ENCODE assay signal across 1 cellular context in genomic region chr3:134369861-134370596, GRCh38.
TF ChIP-seq lines count a peak whose summit lies in the region.

No MANE protein-coding gene starts in this region.

TF ChIP-seq in HepG2, 621 proteins besides CTCF, POLR2A, EP300 and RAD21:
- TF ChIP-seq, protein P1, sequence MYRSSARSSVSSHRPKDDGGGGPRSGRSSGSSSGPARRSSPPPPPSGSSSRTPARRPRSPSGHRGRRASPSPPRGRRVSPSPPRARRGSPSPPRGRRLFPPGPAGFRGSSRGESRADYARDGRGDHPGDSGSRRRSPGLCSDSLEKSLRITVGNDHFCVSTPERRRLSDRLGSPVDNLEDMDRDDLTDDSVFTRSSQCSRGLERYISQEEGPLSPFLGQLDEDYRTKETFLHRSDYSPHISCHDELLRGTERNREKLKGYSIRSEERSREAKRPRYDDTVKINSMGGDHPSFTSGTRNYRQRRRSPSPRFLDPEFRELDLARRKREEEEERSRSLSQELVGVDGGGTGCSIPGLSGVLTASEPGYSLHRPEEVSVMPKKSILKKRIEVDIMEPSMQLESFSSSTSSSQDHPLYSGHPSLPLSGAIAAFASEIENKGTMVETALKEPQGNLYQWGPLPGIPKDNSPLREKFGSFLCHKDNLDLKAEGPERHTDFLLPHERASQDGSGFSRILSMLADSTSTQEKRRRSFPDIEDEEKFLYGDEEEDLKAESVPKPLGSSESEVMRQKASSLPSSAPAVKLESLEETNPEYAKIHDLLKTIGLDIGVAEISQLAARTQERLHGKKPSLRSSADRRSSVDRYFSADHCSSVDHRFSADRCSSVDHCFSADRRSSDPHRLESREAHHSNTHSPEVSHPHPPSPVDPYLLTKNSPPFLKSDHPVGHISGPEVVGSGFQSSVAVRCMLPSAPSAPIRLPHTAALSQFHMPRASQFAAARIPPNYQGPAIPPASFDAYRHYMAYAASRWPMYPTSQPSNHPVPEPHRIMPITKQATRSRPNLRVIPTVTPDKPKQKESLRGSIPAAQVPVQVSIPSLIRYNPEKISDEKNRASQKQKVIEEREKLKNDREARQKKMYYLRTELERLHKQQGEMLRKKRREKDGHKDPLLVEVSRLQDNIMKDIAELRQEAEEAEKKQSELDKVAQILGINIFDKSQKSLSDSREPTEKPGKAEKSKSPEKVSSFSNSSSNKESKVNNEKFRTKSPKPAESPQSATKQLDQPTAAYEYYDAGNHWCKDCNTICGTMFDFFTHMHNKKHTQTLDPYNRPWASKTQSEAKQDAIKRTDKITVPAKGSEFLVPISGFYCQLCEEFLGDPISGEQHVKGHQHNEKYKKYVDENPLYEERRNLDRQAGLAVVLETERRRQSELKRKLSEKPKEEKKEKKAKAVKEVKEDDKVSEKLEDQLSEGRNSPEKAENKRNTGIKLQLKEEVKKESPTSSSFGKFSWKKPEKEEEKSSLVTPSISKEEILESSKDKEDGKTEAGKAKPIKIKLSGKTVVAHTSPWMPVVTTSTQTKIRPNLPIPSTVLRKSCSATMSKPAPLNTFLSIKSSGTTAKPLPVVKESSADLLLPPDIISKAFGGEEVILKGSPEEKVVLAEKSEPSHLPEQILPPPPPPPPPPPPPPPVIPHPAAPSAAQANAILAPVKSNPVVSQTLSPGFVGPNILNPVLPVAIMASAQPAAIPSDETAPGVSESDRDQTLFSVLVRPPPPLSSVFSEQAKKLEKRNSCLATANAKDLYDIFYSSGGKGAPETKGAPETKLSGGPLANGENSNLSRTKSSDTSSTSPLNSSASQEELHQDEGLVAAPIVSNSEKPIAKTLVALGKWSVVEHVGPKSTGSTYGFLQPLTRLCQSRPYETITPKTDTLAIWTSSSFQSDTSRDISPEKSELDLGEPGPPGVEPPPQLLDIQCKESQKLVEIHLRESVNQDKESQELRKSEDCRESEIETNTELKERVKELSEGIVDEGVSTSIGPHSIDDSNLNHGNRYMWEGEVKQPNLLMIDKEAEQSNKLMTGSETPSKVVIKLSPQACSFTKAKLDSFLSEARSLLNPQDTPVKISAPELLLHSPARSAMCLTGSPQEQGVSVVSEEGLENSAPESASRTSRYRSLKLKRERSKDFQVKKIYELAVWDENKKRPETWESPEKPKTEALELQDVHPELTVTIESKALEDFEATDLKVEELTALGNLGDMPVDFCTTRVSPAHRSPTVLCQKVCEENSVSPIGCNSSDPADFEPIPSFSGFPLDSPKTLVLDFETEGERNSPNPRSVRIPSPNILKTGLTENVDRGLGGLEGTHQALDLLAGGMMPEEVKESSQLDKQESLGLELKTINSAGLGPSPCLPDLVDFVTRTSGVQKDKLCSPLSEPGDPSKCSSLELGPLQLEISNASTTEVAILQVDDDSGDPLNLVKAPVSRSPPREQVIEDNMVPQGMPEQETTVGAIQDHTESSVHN (CRISPR knock-in tag; IDR thresholded peaks at IDR 0.05): no peak
- TF ChIP-seq ZMAT3 (CRISPR knock-in tag; conservative IDR thresholded peaks at IDR 0.05) (no peak), ZBTB33 (CRISPR knock-in tag; IDR thresholded peaks at IDR 0.05) (no peak), SALL2 (CRISPR knock-in tag; IDR thresholded peaks at IDR 0.05) (no peak), ZNF343 (CRISPR knock-in tag; IDR thresholded peaks at IDR 0.05) (no peak), USF2 (IDR thresholded peaks at IDR 0.05; ENCODE audit: low read depth, low read length) (no peak), USF2 (CRISPR knock-in tag; IDR thresholded peaks at IDR 0.05; ENCODE audit: borderline replicate concordance) (no peak), HDAC6 (IDR thresholded peaks at IDR 0.05; ENCODE audit: low read depth, low read length) (no peak), PCBP2 (optimal IDR thresholded peaks at IDR 0.05; ENCODE audit: low read depth, low read length, poor library complexity, severe bottlenecking) (no peak), SIN3A (IDR thresholded peaks at IDR 0.05; ENCODE audit: borderline replicate concordance, low read depth, low read length) (no peak), EEA1 (CRISPR knock-in tag; IDR thresholded peaks at IDR 0.05; ENCODE audit: borderline replicate concordance) (no peak), JUNB (CRISPR knock-in tag; IDR thresholded peaks at IDR 0.05; ENCODE audit: borderline replicate concordance) (no peak), ZNF772 (CRISPR knock-in tag; IDR thresholded peaks at IDR 0.05) (no peak), TEAD2 (CRISPR knock-in tag; IDR thresholded peaks at IDR 0.05) (no peak), SOX13 (IDR thresholded peaks at IDR 0.05) (no peak), SOX13 (CRISPR knock-in tag; conservative IDR thresholded peaks at IDR 0.05 in 1 of 2, IDR thresholded peaks at IDR 0.05 in 1 of 2) (no peak), ZNF703 (CRISPR knock-in tag; IDR thresholded peaks at IDR 0.05; ENCODE audit: borderline replicate concordance) (no peak), HIVEP1 (CRISPR knock-in tag; IDR thresholded peaks at IDR 0.05) (no peak), ZNF761 (CRISPR knock-in tag; conservative IDR thresholded peaks at IDR 0.05) (no peak), ZNF816 (CRISPR knock-in tag; IDR thresholded peaks at IDR 0.05; ENCODE audit: borderline replicate concordance) (no peak)
- TF ChIP-seq, protein P2, sequence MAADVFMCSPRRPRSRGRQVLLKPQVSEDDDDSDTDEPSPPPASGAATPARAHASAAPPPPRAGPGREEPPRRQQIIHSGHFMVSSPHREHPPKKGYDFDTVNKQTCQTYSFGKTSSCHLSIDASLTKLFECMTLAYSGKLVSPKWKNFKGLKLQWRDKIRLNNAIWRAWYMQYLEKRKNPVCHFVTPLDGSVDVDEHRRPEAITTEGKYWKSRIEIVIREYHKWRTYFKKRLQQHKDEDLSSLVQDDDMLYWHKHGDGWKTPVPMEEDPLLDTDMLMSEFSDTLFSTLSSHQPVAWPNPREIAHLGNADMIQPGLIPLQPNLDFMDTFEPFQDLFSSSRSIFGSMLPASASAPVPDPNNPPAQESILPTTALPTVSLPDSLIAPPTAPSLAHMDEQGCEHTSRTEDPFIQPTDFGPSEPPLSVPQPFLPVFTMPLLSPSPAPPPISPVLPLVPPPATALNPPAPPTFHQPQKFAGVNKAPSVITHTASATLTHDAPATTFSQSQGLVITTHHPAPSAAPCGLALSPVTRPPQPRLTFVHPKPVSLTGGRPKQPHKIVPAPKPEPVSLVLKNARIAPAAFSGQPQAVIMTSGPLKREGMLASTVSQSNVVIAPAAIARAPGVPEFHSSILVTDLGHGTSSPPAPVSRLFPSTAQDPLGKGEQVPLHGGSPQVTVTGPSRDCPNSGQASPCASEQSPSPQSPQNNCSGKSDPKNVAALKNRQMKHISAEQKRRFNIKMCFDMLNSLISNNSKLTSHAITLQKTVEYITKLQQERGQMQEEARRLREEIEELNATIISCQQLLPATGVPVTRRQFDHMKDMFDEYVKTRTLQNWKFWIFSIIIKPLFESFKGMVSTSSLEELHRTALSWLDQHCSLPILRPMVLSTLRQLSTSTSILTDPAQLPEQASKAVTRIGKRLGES (CRISPR knock-in tag; IDR thresholded peaks at IDR 0.05; ENCODE audit: borderline replicate concordance): no peak
- TF ChIP-seq, protein P3, sequence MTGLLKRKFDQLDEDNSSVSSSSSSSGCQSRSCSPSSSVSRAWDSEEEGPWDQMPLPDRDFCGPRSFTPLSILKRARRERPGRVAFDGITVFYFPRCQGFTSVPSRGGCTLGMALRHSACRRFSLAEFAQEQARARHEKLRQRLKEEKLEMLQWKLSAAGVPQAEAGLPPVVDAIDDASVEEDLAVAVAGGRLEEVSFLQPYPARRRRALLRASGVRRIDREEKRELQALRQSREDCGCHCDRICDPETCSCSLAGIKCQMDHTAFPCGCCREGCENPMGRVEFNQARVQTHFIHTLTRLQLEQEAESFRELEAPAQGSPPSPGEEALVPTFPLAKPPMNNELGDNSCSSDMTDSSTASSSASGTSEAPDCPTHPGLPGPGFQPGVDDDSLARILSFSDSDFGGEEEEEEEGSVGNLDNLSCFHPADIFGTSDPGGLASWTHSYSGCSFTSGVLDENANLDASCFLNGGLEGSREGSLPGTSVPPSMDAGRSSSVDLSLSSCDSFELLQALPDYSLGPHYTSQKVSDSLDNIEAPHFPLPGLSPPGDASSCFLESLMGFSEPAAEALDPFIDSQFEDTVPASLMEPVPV (CRISPR knock-in tag; IDR thresholded peaks at IDR 0.05): no peak
